ENCODE assay signal across 24 cellular contexts in genomic region chr2:235938611-235939010, GRCh38.
"Had no signal": no experiment of that assay in that cellular context is flagged by ENCODE, and none has a peak within 500 bp of the region (broad histone marks: within the 10 kb centered on the region; RNA-seq: fewer than 3 reads in every experiment).

No MANE protein-coding gene starts in this region.

- H3K27ac Mint-ChIP-seq: naive thymus-derived CD8-positive, alpha-beta T cell; nephron; neural progenitor cell; progenitor cell of endocrine pancreas; stimulated activated naive B cell treated with anti-CD40 and anti-IgM and Interleukin-4, amounts not matched to agents 10 μg/mL and 1 μg/mL and 100 μg/mL, for 72 hours had no signal

- H3K27me3 Mint-ChIP-seq: progenitor cell of endocrine pancreas had no signal

- H3K36me3 Mint-ChIP-seq: stimulated activated naive B cell treated with anti-CD40 and anti-IgM and Interleukin-4, amounts not matched to agents 10 μg/mL and 1 μg/mL and 100 μg/mL, for 72 hours had no signal

- ATAC-seq: mucosa of descending colon; naive thymus-derived CD8-positive, alpha-beta T cell; right cardiac atrium; sciatic nerve; stimulated activated naive B cell treated with anti-CD40 and anti-IgM and Interleukin-4, amounts not matched to agents 10 μg/mL and 1 μg/mL and 100 μg/mL, for 72 hours; stimulated activated naive CD8-positive, alpha-beta T cell treated with anti-CD3 and anti-CD28 coated beads, Interleukin-15, Interleukin-2, amounts not matched to agents 100 U/mL and 50 U/mL, for 24 hours had no signal

- H3K9me3 Mint-ChIP-seq: nephron had no signal

- H3K4me1 Mint-ChIP-seq: naive thymus-derived CD8-positive, alpha-beta T cell; stimulated activated naive B cell treated with anti-CD40 and anti-IgM and Interleukin-4, amounts not matched to agents 10 μg/mL and 1 μg/mL and 100 μg/mL, for 72 hours had no signal

- H3K4me3 Mint-ChIP-seq: naive thymus-derived CD8-positive, alpha-beta T cell; nephron; neural progenitor cell; stimulated activated naive B cell treated with anti-CD40 and anti-IgM and Interleukin-4, amounts not matched to agents 10 μg/mL and 1 μg/mL and 100 μg/mL, for 72 hours had no signal

- DNase-seq: left ventricle myocardium inferior; mesendoderm; midbrain; mucosa of descending colon; naive thymus-derived CD8-positive, alpha-beta T cell; occipital lobe; ovary; retina; right cardiac atrium; stimulated activated CD4-positive, alpha-beta T cell treated with anti-CD3 and anti-CD28 coated beads, Interleukin-12 subunit alpha, Interleukin-12 subunit beta, amount 100 ng/mL, for 4 hours; stimulated activated CD4-positive, alpha-beta T cell treated with anti-CD3 and anti-CD28 coated beads, Interleukin-15, amount 100 ng/mL, for 24 hours; stimulated activated CD4-positive, alpha-beta T cell treated with anti-CD3 and anti-CD28 coated beads, Interleukin-2, amount 100 ng/mL, for 24 hours; stimulated activated CD4-positive, alpha-beta T cell treated with anti-CD3 and anti-CD28 coated beads, Interleukin-4, amount 100 ng/mL, for 1 hour; stimulated activated naive B cell treated with anti-CD40 and anti-IgM and Interleukin-4, amounts not matched to agents 10 μg/mL and 1 μg/mL and 100 μg/mL, for 72 hours; stimulated activated naive CD8-positive, alpha-beta T cell treated with anti-CD3 and anti-CD28 coated beads, Interleukin-15, Interleukin-2, amounts not matched to agents 100 U/mL and 50 U/mL, for 24 hours; stomach; testis; thyroid gland; transverse colon; upper lobe of left lung had no signal
